In the genomic region with DNA sequence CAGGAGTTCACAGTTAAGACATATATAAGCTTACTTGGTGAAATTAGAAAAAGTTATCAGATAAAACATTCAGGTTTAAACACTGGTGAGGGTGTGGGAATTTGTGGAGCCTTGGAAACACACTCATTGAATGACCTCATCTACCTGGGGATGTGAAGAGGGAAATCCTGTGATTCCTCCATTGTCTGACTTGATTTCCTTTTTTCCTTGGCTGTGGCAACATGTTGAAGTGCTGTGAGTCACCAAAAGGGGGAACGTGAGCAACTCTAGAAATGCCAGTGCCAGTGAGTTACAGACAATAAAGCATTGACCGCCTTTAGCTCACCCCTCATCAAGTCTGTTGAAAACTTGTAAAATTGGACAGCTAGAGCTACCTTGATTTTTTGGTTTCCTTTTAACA, we compare ENCODE assay signal across 8 cellular contexts. TPM values are rescaled to one million over a fixed set of nuclear protein-coding genes. Genes with fewer than 3 reads are reported as not detected.
A peak's percentile ranks its signal among the peaks of the same experiment; 100 is the strongest.
DNase-seq lines count a peak whose midpoint lies in the region; ATAC-seq and TF ChIP-seq lines count a peak whose summit lies in the region.

No MANE protein-coding gene starts in this region.

- ATAC-seq in Right ventricle myocardium inferior: no peak

- H3K27me3 Mint-ChIP-seq in chondrocyte (ENCODE audit: low read depth): no peaks in the 10 kb centered on the region

- H3K4me3 Mint-ChIP-seq in chondrocyte (ENCODE audit: unreplicated experiment): peak overlapping the region; percentile 82

- DNase-seq in NOMO-1 (lab: John Stamatoyannopoulos, UW; ENCODE audit: unreplicated experiment in 2 of 2): peak; percentile 46
- no peak for DNase-seq in NOMO-1 treated with dmso at 0.1 percent for 144 hours (lab: John Stamatoyannopoulos, UW; ENCODE audit: unreplicated experiment)
- DNase-seq in NCI-H226: peak; percentile 53
- no peak for DNase-seq in chondrocyte (ENCODE audit: low spot score)
- peak; percentile 66 for DNase-seq in pons (ENCODE audit: low spot score)
- DNase-seq in NCI-H1694 treated with DMSO at 0.1 percent for 48 hours (lab: John Stamatoyannopoulos, UW): no peak
- no peak for DNase-seq in Right ventricle myocardium inferior (ENCODE audit: missing footprints)
- DNase-seq in GOT3 (lab: John Stamatoyannopoulos, UW): no peak

- peak overlapping the region; percentile 43 for H3K27ac Mint-ChIP-seq in chondrocyte (ENCODE audit: unreplicated experiment)

- peaks cover 2% of the 10 kb centered on the region for H3K9me3 Mint-ChIP-seq in chondrocyte (ENCODE audit: low read depth)

- intact Hi-C loops in Right ventricle myocardium inferior (cut with DNase I): loop anchor here (5.0 kb wide), 1 partner anchor 34 kb away; no protein-coding TSS in a partner anchor

- peak; percentile 59 for TF ChIP-seq CTCF in chondrocyte (IDR thresholded peaks at IDR 0.05)

- H3K4me1 Mint-ChIP-seq in chondrocyte (ENCODE audit: low read depth): peaks cover 38% of the 10 kb centered on the region

- no peaks in the 10 kb centered on the region for H3K36me3 Mint-ChIP-seq in chondrocyte (ENCODE audit: low read depth)

RNA-seq across cellular contexts. Expression of gene HMOX2, which starts 1.8 kb away (rescaled TPM):
- total RNA-seq in chondrocyte (45.9 to 69.4 TPM (median 46.4 TPM) in 3 replicates), Right ventricle myocardium inferior (126 TPM)

RNA-seq across cellular contexts. Expression of gene NMRAL1, which starts 3.5 kb away (rescaled TPM):
- total RNA-seq in chondrocyte: 41.0 to 56.3 TPM (median 44.0 TPM) in 3 replicates
- total RNA-seq in Right ventricle myocardium inferior: 26.0 TPM

RNA-seq across cellular contexts. Expression of gene DNAJA3, which starts 52.3 kb away (rescaled TPM):
- total RNA-seq in chondrocyte: 27.5 to 28.0 TPM (median 27.8 TPM) in 3 replicates
- total RNA-seq in Right ventricle myocardium inferior: 71.4 TPM

Comparison
In these comparisons a context has a peak if more than half of its experiments do, and no peak if none do; other contexts are left out.
1. DNase-seq: peak in NOMO-1 (2 of 2), NCI-H226 (single experiment) and pons (single experiment); none in NOMO-1 treated with dmso at 0.1 percent for 144 hours (single experiment), chondrocyte (single experiment), NCI-H1694 treated with DMSO at 0.1 percent for 48 hours (single experiment), Right ventricle myocardium inferior (single experiment) and GOT3 (single experiment).